Comparison of ENCODE assay signal across 8 cellular contexts in the genomic region with DNA sequence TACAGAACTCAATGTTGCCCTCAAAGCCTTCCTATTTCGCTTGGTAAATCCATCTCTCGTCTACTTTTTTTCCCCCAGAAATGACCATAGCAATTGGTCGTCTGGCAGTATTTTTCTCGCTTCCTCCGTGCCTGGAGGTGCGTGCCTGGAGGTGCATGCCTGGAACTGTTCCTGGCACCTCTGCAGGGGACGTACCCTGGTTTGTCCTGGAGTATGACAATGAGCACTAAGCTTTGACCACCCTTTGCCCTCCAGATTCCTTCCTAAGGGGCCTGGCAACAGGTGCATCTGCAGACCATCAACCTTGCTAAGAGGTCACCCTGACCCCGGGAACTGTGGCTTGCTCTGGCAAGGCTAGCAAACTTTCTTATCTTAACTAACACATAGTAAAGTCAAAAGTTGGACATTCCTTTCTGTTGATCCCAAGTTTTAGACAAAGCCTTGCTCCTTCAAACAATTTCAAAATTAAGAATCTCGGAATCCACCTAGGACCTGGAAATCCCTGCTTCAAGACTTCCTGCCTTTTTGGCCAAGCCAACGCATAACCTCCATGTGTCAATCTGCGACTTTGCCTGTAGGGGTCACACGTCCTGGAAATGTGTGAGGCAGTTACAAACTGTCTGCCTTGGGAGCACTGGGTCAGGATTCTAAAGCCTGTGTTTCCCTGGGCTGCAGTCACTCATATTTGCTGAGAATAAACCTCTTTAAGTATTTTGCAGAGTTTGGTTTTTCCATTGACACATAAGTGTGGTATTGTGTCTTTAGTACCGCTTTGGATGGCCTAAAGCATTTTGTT. TPM values are rescaled to one million over a fixed set of nuclear protein-coding genes. Genes with fewer than 3 reads are reported as not detected.
DNase-seq lines count a peak whose midpoint lies in the region; ATAC-seq and TF ChIP-seq lines count a peak whose summit lies in the region.

No MANE protein-coding gene starts in this region.

- peak; percentile 9 to 29 for DNase-seq in activated CD4-positive, alpha-beta T cell treated with anti-CD3 and anti-CD28 coated beads for 4 hours
- no peak for DNase-seq in activated CD4-positive, alpha-beta T cell treated with anti-CD3 and anti-CD28 coated beads for 1 hour
- DNase-seq in NB4 (ENCODE audit: low read depth) (peak; percentile 62), astrocyte of the spinal cord (ENCODE audit: low read depth, low spot score) (peak; percentile 13), left kidney (ENCODE audit: low read depth, low spot score) (peak; percentile 66), occipital lobe (lab: John Stamatoyannopoulos, UW) (no peak)

- peak; percentile 88 for TF ChIP-seq CTCF in NB4 (IDR thresholded peaks at IDR 0.05; ENCODE audit: low read depth, low read length)
- TF ChIP-seq CTCF in astrocyte of the spinal cord (IDR thresholded peaks at IDR 0.05; ENCODE audit: low read depth, low read length): peak; percentile 62

- TF ChIP-seq POLR2A in NB4 (IDR thresholded peaks at IDR 0.05; ENCODE audit: extremely low read depth, insufficient read length): no peak

- in situ Hi-C loops in astrocyte of the spinal cord (cut with HindIII; ENCODE audit: low sequenced_read_pairs): no loop called here

- H3K4me3 ChIP-seq in NB4 (ENCODE audit: low read depth, low read length) (no peak overlapping the region), astrocyte of the spinal cord (ENCODE audit: low read depth, low read length) (no peak overlapping the region)

- ATAC-seq in GM21825 (IDR thresholded peaks at IDR 0.05; ENCODE audit: unreplicated experiment) (peak; percentile 60), HG02973 (IDR thresholded peaks at IDR 0.05; ENCODE audit: unreplicated experiment) (no peak)

RNA-seq across cellular contexts. Expression of a gene that starts 28.8 kb away (rescaled TPM):
- total RNA-seq in occipital lobe: 32.9 TPM

Comparison
In these comparisons a context has a peak if more than half of its experiments do, and no peak if none do; other contexts are left out.
1. DNase-seq: peak in activated CD4-positive, alpha-beta T cell treated with anti-CD3 and anti-CD28 coated beads for 4 hours (2 of 2), NB4 (single experiment), astrocyte of the spinal cord (single experiment) and left kidney (single experiment); none in activated CD4-positive, alpha-beta T cell treated with anti-CD3 and anti-CD28 coated beads for 1 hour (single experiment) and occipital lobe (single experiment).